Comparison of ENCODE assay signal across 19 cellular contexts in the genomic region with DNA sequence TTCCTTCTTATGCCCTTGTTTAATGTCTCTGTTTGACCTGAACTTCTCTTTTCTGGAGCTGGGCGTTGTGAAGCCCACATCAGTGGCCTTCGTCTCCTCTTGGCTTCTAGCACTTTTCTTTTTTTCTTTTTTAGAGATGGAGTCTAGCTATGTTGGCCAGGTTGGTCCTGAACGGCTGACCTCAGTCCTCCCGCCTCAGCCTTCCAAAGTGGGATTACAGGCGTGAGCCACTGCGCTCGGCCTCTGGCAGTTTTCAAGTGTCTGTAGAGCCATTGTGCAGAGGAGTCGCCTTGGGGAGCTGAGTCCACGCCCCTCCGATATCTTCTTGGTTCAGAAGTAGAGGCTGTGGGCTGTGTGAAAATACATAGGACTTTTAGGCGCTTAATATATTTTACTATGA. TPM values are rescaled to one million over a fixed set of nuclear protein-coding genes. Genes with fewer than 3 reads are reported as not detected.
A peak's percentile ranks its signal among the peaks of the same experiment; 100 is the strongest.
DNase-seq lines count a peak whose midpoint lies in the region; ATAC-seq and TF ChIP-seq lines count a peak whose summit lies in the region.
"Had no signal": no experiment of that assay in that cellular context is flagged by ENCODE, and none has a peak within 500 bp of the region (broad histone marks: within the 10 kb centered on the region; RNA-seq: fewer than 3 reads in every experiment).

No MANE protein-coding gene starts in this region.

- H3K27me3 Mint-ChIP-seq in IgD-negative memory B cell: no peaks in the 10 kb centered on the region
- no peaks in the 10 kb centered on the region for H3K27me3 Mint-ChIP-seq in WTC11 (ENCODE audit: low read depth)
- H3K27me3 Mint-ChIP-seq in memory B cell: no peaks in the 10 kb centered on the region
- no peaks in the 10 kb centered on the region for H3K27me3 Mint-ChIP-seq in stimulated activated memory B cell treated with anti-CD40 and anti-IgM and Interleukin-4, amounts not matched to agents 10 μg/mL and 1 μg/mL and 100 μg/mL, for 72 hours
- H3K27me3 Mint-ChIP-seq in stimulated activated naive CD8-positive, alpha-beta T cell treated with anti-CD3 and anti-CD28 coated beads, Interleukin-15, amount 100 ng/mL, for 72 hours: peaks cover 50% of the 10 kb centered on the region

- POLR2A ChIA-PET in WTC11 (lab: Charles Lee): no interaction called here

- no peaks in the 10 kb centered on the region for H3K9me3 Mint-ChIP-seq in IgD-negative memory B cell
- no peaks in the 10 kb centered on the region for H3K9me3 Mint-ChIP-seq in WTC11
- H3K9me3 Mint-ChIP-seq in memory B cell: peaks cover 2% of the 10 kb centered on the region
- no peaks in the 10 kb centered on the region for H3K9me3 Mint-ChIP-seq in stimulated activated memory B cell treated with anti-CD40 and anti-IgM and Interleukin-4, amounts not matched to agents 10 μg/mL and 1 μg/mL and 100 μg/mL, for 72 hours
- H3K9me3 Mint-ChIP-seq in stimulated activated naive CD8-positive, alpha-beta T cell treated with anti-CD3 and anti-CD28 coated beads, Interleukin-15, amount 100 ng/mL, for 72 hours: no peaks in the 10 kb centered on the region
- H3K9me3 Mint-ChIP-seq: CD8-positive, alpha-beta T cell had no signal

- CTCF ChIA-PET in WTC11 (lab: Charles Lee): no interaction called here

- H3K27ac Mint-ChIP-seq in IgD-negative memory B cell (peak overlapping the region in 1 of 3 donors; percentile 36), WTC11 (peak overlapping the region; percentile 70), memory B cell (peak overlapping the region; percentile 43)
- peak overlapping the region; percentile 77 for H3K27ac Mint-ChIP-seq in stimulated activated memory B cell treated with anti-CD40 and anti-IgM and Interleukin-4, amounts not matched to agents 10 μg/mL and 1 μg/mL and 100 μg/mL, for 72 hours
- no peak overlapping the region for H3K27ac Mint-ChIP-seq in stimulated activated naive CD8-positive, alpha-beta T cell treated with anti-CD3 and anti-CD28 coated beads, Interleukin-15, amount 100 ng/mL, for 72 hours
- H3K27ac Mint-ChIP-seq: CD8-positive, alpha-beta T cell had no signal

- H3K4me1 Mint-ChIP-seq in IgD-negative memory B cell (peaks cover 32 to 57% (median 56%) of the 10 kb centered on the region in 3 donors), WTC11 (peaks cover 68% of the 10 kb centered on the region), memory B cell (peaks cover 46% of the 10 kb centered on the region)
- peaks cover 72% of the 10 kb centered on the region for H3K4me1 Mint-ChIP-seq in stimulated activated memory B cell treated with anti-CD40 and anti-IgM and Interleukin-4, amounts not matched to agents 10 μg/mL and 1 μg/mL and 100 μg/mL, for 72 hours
- H3K4me1 Mint-ChIP-seq in stimulated activated naive CD8-positive, alpha-beta T cell treated with anti-CD3 and anti-CD28 coated beads, Interleukin-15, amount 100 ng/mL, for 72 hours: peaks cover 14% of the 10 kb centered on the region

- H3K36me3 Mint-ChIP-seq in IgD-negative memory B cell (peaks cover 8% of the 10 kb centered on the region), WTC11 (peaks cover 50% of the 10 kb centered on the region), memory B cell (peaks cover 45% of the 10 kb centered on the region)
- H3K36me3 Mint-ChIP-seq in stimulated activated memory B cell treated with anti-CD40 and anti-IgM and Interleukin-4, amounts not matched to agents 10 μg/mL and 1 μg/mL and 100 μg/mL, for 72 hours: peaks cover 66% of the 10 kb centered on the region
- H3K36me3 Mint-ChIP-seq: CD8-positive, alpha-beta T cell had no signal

- TF ChIP-seq POLR2A in GM18505 (IDR thresholded peaks at IDR 0.05; ENCODE audit: borderline replicate concordance, extremely low read depth, insufficient read depth, insufficient read length): no peak

- ATAC-seq in WTC11 (no peak), memory B cell (ENCODE audit: low read depth) (no peak), GM18505 (IDR thresholded peaks at IDR 0.05; ENCODE audit: unreplicated experiment) (no peak), GM21825 (IDR thresholded peaks at IDR 0.05; ENCODE audit: unreplicated experiment) (no peak)
- no peak for ATAC-seq in stimulated activated memory B cell treated with anti-CD40 and anti-IgM and Interleukin-4, amounts not matched to agents 10 μg/mL and 1 μg/mL and 100 μg/mL, for 72 hours
- no peak for ATAC-seq in stimulated activated naive CD8-positive, alpha-beta T cell treated with anti-CD3 and anti-CD28 coated beads, Interleukin-15, amount 100 ng/mL, for 72 hours
- ATAC-seq: CD8-positive, alpha-beta T cell; HCT116; PC-3 had no signal

- DNase-seq in WTC11 (ENCODE audit: low spot score): no peak
- DNase-seq in memory B cell (ENCODE audit: low spot score in 2 of 2): no peak
- DNase-seq in stimulated activated naive CD8-positive, alpha-beta T cell treated with anti-CD3 and anti-CD28 coated beads, Interleukin-15, amount 100 ng/mL, for 72 hours: no peak
- DNase-seq in dermis blood vessel endothelial cell: no peak
- DNase-seq: CD8-positive, alpha-beta T cell; GOT3; Kasumi-1; NCI-H1417; NCI-H1694 treated with DMSO at 0.1 percent for 48 hours; NCI-H2081 treated with DMSO at 0.1 percent for 48 hours; NCI-H446; NCI-H526; PC-3; SHP77 had no signal

- TF ChIP-seq CTCF in WTC11 (IDR thresholded peaks at IDR 0.05): no peak

- H3K4me3 Mint-ChIP-seq in IgD-negative memory B cell: peak overlapping the region in 3 of 4 donors; percentile 16 to 82 (median 65)
- no peak overlapping the region for H3K4me3 Mint-ChIP-seq in WTC11
- H3K4me3 Mint-ChIP-seq in memory B cell: peak overlapping the region; percentile 59
- peak overlapping the region; percentile 20 for H3K4me3 Mint-ChIP-seq in stimulated activated memory B cell treated with anti-CD40 and anti-IgM and Interleukin-4, amounts not matched to agents 10 μg/mL and 1 μg/mL and 100 μg/mL, for 72 hours
- no peak overlapping the region for H3K4me3 Mint-ChIP-seq in stimulated activated naive CD8-positive, alpha-beta T cell treated with anti-CD3 and anti-CD28 coated beads, Interleukin-15, amount 100 ng/mL, for 72 hours
- H3K4me3 Mint-ChIP-seq: CD8-positive, alpha-beta T cell had no signal

TF ChIP-seq in WTC11, 78 proteins besides CTCF, POLR2A, EP300 and RAD21:
- no peak for TF ChIP-seq ZBTB21 (CRISPR knock-in tag; IDR thresholded peaks at IDR 0.05; ENCODE audit: borderline replicate concordance)

RNA-seq across cellular contexts. Expression of a gene that starts 36.5 kb away (rescaled TPM):
- 14.8 TPM for polyA plus RNA-seq in IgD-negative memory B cell
- 171 to 185 TPM (median 181 TPM) in 3 replicates for total RNA-seq in WTC11 (2021)
- total RNA-seq in dermis blood vessel endothelial cell: 57.2 and 80.3 TPM in 2 replicates

Comparison
In these comparisons a context has a peak if more than half of its experiments do, and no peak if none do; other contexts are left out.
1. H3K27ac Mint-ChIP-seq: peak in WTC11 (single experiment), memory B cell (single experiment) and stimulated activated memory B cell treated with anti-CD40 and anti-IgM and Interleukin-4, amounts not matched to agents 10 μg/mL and 1 μg/mL and 100 μg/mL, for 72 hours (single experiment); none in stimulated activated naive CD8-positive, alpha-beta T cell treated with anti-CD3 and anti-CD28 coated beads, Interleukin-15, amount 100 ng/mL, for 72 hours (0 of 2).
2. H3K4me3 Mint-ChIP-seq: peak in IgD-negative memory B cell (3 of 4), memory B cell (single experiment) and stimulated activated memory B cell treated with anti-CD40 and anti-IgM and Interleukin-4, amounts not matched to agents 10 μg/mL and 1 μg/mL and 100 μg/mL, for 72 hours (single experiment); none in WTC11 (single experiment) and stimulated activated naive CD8-positive, alpha-beta T cell treated with anti-CD3 and anti-CD28 coated beads, Interleukin-15, amount 100 ng/mL, for 72 hours (0 of 2).